ENCODE assay signal across 13 cellular contexts in genomic region chr9:3138236-3139229, GRCh38.
"Had no signal": no experiment of that assay in that cellular context is flagged by ENCODE, and none has a peak within 500 bp of the region (broad histone marks: within the 10 kb centered on the region; RNA-seq: fewer than 3 reads in every experiment).

No MANE protein-coding gene starts in this region.

- H3K36me3 ChIP-seq: esophagus squamous epithelium, gastroesophageal sphincter, neural progenitor cell, tibial artery had no signal

- H3K36me3 Mint-ChIP-seq: activated CD8-positive, alpha-beta memory T cell treated with anti-CD3 and anti-CD28 coated beads, Interleukin-2, amount 10 ng/mL, durations not matched to agents 7 days and 5 days; neural progenitor cell; stimulated activated effector memory CD8-positive, alpha-beta T cell treated with anti-CD3 and anti-CD28 coated beads, Interleukin-12 subunit alpha, Interleukin-12 subunit beta, amount 100 ng/mL, for 72 hours had no signal

- H3K27me3 ChIP-seq: esophagus squamous epithelium, gastroesophageal sphincter, neural progenitor cell, tibial artery had no signal

- H3K4me3 ChIP-seq: esophagus squamous epithelium, gastroesophageal sphincter, neural progenitor cell, tibial artery had no signal

- H3K4me1 Mint-ChIP-seq: activated CD8-positive, alpha-beta memory T cell treated with anti-CD3 and anti-CD28 coated beads, Interleukin-2, amount 10 ng/mL, durations not matched to agents 7 days and 5 days; neural progenitor cell; stimulated activated effector memory CD8-positive, alpha-beta T cell treated with anti-CD3 and anti-CD28 coated beads, Interleukin-12 subunit alpha, Interleukin-12 subunit beta, amount 100 ng/mL, for 72 hours had no signal

- DNase-seq: activated CD4-positive, alpha-beta T cell treated with anti-CD3 and anti-CD28 coated beads, Interleukin-2, amount 50 U/mL, for 48 hours; activated CD8-positive, alpha-beta memory T cell treated with anti-CD3 and anti-CD28 coated beads, Interleukin-2, amount 10 ng/mL, durations not matched to agents 7 days and 5 days; activated effector memory CD4-positive, alpha-beta T cell treated with anti-CD3 and anti-CD28 coated beads, Interleukin-2, amount 50 U/mL, for 16 hours; activated T-cell treated with anti-CD3 and anti-CD28 coated beads, Interleukin-2, amount 50 U/mL, for 24 hours; esophagus squamous epithelium; kidney glomerular epithelial cell; posterior cingulate gyrus; tibial artery had no signal

- H3K4me3 Mint-ChIP-seq: activated CD8-positive, alpha-beta memory T cell treated with anti-CD3 and anti-CD28 coated beads, Interleukin-2, amount 10 ng/mL, durations not matched to agents 7 days and 5 days; activated T-cell treated with anti-CD3 and anti-CD28 coated beads, Interleukin-2, amount 50 U/mL, for 24 hours; neural progenitor cell; stimulated activated effector memory CD8-positive, alpha-beta T cell treated with anti-CD3 and anti-CD28 coated beads, Interleukin-12 subunit alpha, Interleukin-12 subunit beta, amount 100 ng/mL, for 72 hours had no signal

- H3K4me1 ChIP-seq: esophagus squamous epithelium, gastroesophageal sphincter, neural progenitor cell, tibial artery had no signal

- H2AFZ ChIP-seq: neural progenitor cell had no signal

- H3K27ac Mint-ChIP-seq: activated CD8-positive, alpha-beta memory T cell treated with anti-CD3 and anti-CD28 coated beads, Interleukin-2, amount 10 ng/mL, durations not matched to agents 7 days and 5 days; activated naive CD4-positive, alpha-beta T cell treated with anti-CD3 and anti-CD28 coated beads, Interleukin-2, amount 50 U/mL, for 72 hours; activated T-cell treated with anti-CD3 and anti-CD28 coated beads, Interleukin-2, amount 50 U/mL, for 24 hours; neural progenitor cell; stimulated activated effector memory CD8-positive, alpha-beta T cell treated with anti-CD3 and anti-CD28 coated beads, Interleukin-12 subunit alpha, Interleukin-12 subunit beta, amount 100 ng/mL, for 72 hours had no signal

- ATAC-seq: activated CD4-positive, CD25-positive, alpha-beta regulatory T cell treated with anti-CD3 and anti-CD28 coated beads, Interleukin-2, amount 50 U/mL, for 24 hours; activated CD8-positive, alpha-beta memory T cell treated with anti-CD3 and anti-CD28 coated beads, Interleukin-2, amount 10 ng/mL, durations not matched to agents 7 days and 5 days; activated naive CD4-positive, alpha-beta T cell treated with anti-CD3 and anti-CD28 coated beads, Interleukin-2, amount 50 U/mL, for 72 hours; gastroesophageal sphincter; stimulated activated effector memory CD8-positive, alpha-beta T cell treated with anti-CD3 and anti-CD28 coated beads, Interleukin-12 subunit alpha, Interleukin-12 subunit beta, amount 100 ng/mL, for 72 hours had no signal

- H3K9ac ChIP-seq: neural progenitor cell had no signal

- H3K4me2 ChIP-seq: neural progenitor cell had no signal

- H3K27ac ChIP-seq: esophagus squamous epithelium, gastroesophageal sphincter, neural progenitor cell, tibial artery had no signal
